ENCODE assay signal across 8 cellular contexts in the genomic region with DNA sequence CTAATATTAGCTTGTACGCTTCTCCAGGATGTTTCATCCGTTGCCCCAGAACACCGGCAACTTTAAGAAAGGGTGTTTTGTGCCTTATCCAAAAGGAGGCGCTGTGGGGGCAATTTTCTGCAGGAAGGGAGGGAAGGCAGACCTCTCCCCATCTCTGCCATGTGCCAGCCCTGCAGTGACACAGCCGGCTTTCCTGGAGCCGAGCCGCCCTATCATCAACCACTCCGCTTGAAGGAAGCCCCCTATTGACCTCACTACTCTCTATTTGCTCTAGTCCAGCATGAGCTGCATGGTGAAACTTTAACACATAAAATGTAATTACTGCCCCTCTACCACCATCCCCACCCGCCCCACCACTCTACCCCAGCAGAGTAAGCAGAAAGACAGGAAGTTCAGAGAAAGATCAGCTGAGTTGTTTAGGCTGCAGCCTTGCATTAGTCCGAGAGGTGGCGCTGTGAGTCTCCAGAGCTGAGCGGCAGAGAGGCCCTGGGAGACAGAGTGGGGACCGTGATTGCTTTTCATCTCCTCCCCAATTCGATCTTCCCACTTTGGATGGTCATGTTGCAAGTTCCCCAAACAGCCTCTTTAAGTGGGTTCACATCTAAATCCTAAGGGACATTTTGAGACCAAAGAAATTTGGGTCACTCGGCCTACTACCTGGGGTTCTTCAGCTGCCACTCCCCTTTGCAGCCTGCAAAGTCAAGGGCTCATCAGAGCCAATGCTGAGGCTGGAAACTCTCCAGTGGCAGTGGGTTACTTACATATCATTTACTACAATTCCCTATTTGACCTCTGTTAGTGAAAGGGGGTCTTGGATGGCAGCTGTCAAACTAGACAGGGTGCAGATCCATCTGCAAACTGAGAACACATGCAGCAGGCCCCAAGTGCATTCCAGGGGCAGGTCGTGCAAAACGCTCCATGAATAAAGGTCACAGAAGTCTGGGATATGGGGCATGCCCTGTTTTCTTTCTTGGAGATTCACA. TPM values are rescaled to one million over a fixed set of nuclear protein-coding genes. Genes with fewer than 3 reads are reported as not detected.
DNase-seq lines count a peak whose midpoint lies in the region; ATAC-seq and TF ChIP-seq lines count a peak whose summit lies in the region.

No MANE protein-coding gene starts in this region.

- TF ChIP-seq CTCF in sigmoid colon (IDR thresholded peaks at IDR 0.05) = peak; percentile 46 to 68 (median 62)

- WGBS in sigmoid colon, 2 donors = 34 to 59% methylated on average over 17 of the region's 17 CpGs

- no peak for TF ChIP-seq EP300 in sigmoid colon (IDR thresholded peaks at IDR 0.05)

- DNase-seq in D341Med (ENCODE audit: low spot score) (peak; percentile 87), KBM-7 (peak; percentile 87), SW480 (ENCODE audit: low spot score) (peak; percentile 32), astrocyte of the hippocampus (ENCODE audit: low read depth, low spot score) (peak; percentile 82), hypothalamus (lab: John Stamatoyannopoulos, UW) (peak in 43 of 51 donors; percentile 5 to 74 (median 39)), sigmoid colon (peak; percentile 79), activated gamma-delta T cell (lab: John Stamatoyannopoulos, UW) (no peak)

- peaks cover 0 to 8% (median 0%) of the 10 kb centered on the region in 4 donors for H3K4me1 ChIP-seq in sigmoid colon

- ATAC-seq in GM21447 (IDR thresholded peaks at IDR 0.05; ENCODE audit: unreplicated experiment) = peak; percentile 91

- H3K27ac ChIP-seq in sigmoid colon = no peak overlapping the region

- no peaks in the 10 kb centered on the region for H3K27me3 ChIP-seq in sigmoid colon

- TF ChIP-seq POLR2A in sigmoid colon (IDR thresholded peaks at IDR 0.05) = no peak

- no peaks in the 10 kb centered on the region for H3K36me3 ChIP-seq in sigmoid colon

- intact Hi-C loops in sigmoid colon (cut with DNase I) = loop anchor here (1.0 to 5.0 kb wide), 2 partner anchors 79 to 314 kb away; no protein-coding TSS in a partner anchor

- no peak overlapping the region for H3K4me3 ChIP-seq in sigmoid colon

- in situ Hi-C loops in KBM-7 (cut with MboI; ENCODE audit: low pct_unique_long_range_greater_than_20kb, low sequenced_read_pairs) = no loop called here

- no peaks in the 10 kb centered on the region for H3K9me3 ChIP-seq in sigmoid colon

RNA-seq across cellular contexts. Expression of a gene that starts 24.7 kb away (rescaled TPM):
- total RNA-seq in sigmoid colon = 10 to 100 TPM in 1 of 4 donors, 1 to 10 TPM in 3; 6.4 to 25.8 (median 8.2) TPM
- polyA plus RNA-seq in sigmoid colon = 1 to 10 TPM; 3.5 to 5.8 (median 4.8) TPM
